1 cellular context compared by ENCODE assay signal in the genomic region with DNA sequence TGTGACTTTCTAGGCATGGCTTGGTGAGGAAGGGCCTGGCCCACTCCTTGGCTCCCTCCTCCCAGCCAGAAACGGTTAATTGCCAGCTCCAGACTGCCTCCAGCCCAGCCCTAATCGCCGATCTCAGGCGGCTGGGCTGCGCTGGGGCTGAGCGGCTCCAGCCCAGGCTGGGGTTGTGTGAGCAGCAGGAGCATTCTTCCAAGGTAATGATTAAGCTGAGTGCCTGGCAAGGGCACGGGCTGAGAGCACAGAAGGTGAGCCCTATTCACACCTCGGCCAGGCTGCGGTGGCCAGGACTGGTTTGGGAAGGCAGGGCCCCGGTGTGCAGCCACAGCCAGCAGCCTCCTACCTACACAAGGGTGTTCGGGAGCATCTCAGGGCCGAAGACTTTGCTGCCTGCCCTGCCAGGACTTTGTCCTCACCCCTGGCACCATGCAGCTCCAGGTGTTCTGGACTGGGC.
TF ChIP-seq lines count a peak whose summit lies in the region.

A gene (plus strand): TSS at position 257 of the 460 bp plus-strand sequence. CDS start 176 bp downstream, at position 433.

TF ChIP-seq in GM23338, 12 proteins besides CTCF, POLR2A, EP300 and RAD21:
- no peak for TF ChIP-seq JUNB (IDR thresholded peaks at IDR 0.05; ENCODE audit: unreplicated experiment)
- TF ChIP-seq CREB1 (CRISPR knock-in tag; IDR thresholded peaks at IDR 0.05; ENCODE audit: low read depth): no peak
- no peak for TF ChIP-seq EZH2phosphoT487 (IDR thresholded peaks at IDR 0.05; ENCODE audit: unreplicated experiment)
- TF ChIP-seq EZH2 (IDR thresholded peaks at IDR 0.05; ENCODE audit: low read depth, unreplicated experiment): no peak
- TF ChIP-seq NANOG (IDR thresholded peaks at IDR 0.05; ENCODE audit: borderline replicate concordance): no peak
- no peak for TF ChIP-seq ZNF114 (CRISPR knock-in tag; IDR thresholded peaks at IDR 0.05)
- TF ChIP-seq, protein P1, sequence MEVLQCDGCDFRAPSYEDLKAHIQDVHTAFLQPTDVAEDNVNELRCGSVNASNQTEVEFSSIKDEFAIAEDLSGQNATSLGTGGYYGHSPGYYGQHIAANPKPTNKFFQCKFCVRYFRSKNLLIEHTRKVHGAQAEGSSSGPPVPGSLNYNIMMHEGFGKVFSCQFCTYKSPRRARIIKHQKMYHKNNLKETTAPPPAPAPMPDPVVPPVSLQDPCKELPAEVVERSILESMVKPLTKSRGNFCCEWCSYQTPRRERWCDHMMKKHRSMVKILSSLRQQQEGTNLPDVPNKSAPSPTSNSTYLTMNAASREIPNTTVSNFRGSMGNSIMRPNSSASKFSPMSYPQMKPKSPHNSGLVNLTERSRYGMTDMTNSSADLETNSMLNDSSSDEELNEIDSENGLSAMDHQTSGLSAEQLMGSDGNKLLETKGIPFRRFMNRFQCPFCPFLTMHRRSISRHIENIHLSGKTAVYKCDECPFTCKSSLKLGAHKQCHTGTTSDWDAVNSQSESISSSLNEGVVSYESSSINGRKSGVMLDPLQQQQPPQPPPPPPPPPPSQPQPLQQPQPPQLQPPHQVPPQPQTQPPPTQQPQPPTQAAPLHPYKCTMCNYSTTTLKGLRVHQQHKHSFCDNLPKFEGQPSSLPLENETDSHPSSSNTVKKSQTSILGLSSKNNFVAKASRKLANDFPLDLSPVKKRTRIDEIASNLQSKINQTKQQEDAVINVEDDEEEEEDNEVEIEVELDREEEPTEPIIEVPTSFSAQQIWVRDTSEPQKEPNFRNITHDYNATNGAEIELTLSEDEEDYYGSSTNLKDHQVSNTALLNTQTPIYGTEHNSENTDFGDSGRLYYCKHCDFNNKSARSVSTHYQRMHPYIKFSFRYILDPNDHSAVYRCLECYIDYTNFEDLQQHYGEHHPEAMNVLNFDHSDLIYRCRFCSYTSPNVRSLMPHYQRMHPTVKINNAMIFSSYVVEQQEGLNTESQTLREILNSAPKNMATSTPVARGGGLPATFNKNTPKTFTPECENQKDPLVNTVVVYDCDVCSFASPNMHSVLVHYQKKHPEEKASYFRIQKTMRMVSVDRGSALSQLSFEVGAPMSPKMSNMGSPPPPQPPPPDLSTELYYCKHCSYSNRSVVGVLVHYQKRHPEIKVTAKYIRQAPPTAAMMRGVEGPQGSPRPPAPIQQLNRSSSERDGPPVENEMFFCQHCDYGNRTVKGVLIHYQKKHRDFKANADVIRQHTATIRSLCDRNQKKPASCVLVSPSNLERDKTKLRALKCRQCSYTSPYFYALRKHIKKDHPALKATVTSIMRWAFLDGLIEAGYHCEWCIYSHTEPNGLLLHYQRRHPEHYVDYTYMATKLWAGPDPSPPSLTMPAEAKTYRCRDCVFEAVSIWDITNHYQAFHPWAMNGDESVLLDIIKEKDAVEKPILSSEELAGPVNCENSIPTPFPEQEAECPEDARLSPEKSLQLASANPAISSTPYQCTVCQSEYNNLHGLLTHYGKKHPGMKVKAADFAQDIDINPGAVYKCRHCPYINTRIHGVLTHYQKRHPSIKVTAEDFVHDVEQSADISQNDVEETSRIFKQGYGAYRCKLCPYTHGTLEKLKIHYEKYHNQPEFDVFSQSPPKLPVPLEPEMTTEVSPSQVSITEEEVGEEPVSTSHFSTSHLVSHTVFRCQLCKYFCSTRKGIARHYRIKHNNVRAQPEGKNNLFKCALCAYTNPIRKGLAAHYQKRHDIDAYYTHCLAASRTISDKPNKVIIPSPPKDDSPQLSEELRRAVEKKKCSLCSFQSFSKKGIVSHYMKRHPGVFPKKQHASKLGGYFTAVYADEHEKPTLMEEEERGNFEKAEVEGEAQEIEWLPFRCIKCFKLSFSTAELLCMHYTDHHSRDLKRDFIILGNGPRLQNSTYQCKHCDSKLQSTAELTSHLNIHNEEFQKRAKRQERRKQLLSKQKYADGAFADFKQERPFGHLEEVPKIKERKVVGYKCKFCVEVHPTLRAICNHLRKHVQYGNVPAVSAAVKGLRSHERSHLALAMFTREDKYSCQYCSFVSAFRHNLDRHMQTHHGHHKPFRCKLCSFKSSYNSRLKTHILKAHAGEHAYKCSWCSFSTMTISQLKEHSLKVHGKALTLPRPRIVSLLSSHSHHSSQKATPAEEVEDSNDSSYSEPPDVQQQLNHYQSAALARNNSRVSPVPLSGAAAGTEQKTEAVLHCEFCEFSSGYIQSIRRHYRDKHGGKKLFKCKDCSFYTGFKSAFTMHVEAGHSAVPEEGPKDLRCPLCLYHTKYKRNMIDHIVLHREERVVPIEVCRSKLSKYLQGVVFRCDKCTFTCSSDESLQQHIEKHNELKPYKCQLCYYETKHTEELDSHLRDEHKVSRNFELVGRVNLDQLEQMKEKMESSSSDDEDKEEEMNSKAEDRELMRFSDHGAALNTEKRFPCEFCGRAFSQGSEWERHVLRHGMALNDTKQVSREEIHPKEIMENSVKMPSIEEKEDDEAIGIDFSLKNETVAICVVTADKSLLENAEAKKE (CRISPR knock-in tag; IDR thresholded peaks at IDR 0.05): no peak
- TF ChIP-seq, protein P2, sequence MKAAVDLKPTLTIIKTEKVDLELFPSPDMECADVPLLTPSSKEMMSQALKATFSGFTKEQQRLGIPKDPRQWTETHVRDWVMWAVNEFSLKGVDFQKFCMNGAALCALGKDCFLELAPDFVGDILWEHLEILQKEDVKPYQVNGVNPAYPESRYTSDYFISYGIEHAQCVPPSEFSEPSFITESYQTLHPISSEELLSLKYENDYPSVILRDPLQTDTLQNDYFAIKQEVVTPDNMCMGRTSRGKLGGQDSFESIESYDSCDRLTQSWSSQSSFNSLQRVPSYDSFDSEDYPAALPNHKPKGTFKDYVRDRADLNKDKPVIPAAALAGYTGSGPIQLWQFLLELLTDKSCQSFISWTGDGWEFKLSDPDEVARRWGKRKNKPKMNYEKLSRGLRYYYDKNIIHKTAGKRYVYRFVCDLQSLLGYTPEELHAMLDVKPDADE (IDR thresholded peaks at IDR 0.05): no peak
- TF ChIP-seq STAT1 (IDR thresholded peaks at IDR 0.05; ENCODE audit: unreplicated experiment): no peak
- no peak for TF ChIP-seq POLR2AphosphoS5 (IDR thresholded peaks at IDR 0.05; ENCODE audit: low read depth)
